In genomic region chr10:124043310-124044142, GRCh38 we compare ENCODE assay signal across 10 cellular contexts. TPM values are rescaled to one million over a fixed set of nuclear protein-coding genes. Genes with fewer than 3 reads are reported as not detected.
DNase-seq lines count a peak whose midpoint lies in the region; ATAC-seq and TF ChIP-seq lines count a peak whose summit lies in the region.
"Had no signal": no experiment of that assay in that cellular context is flagged by ENCODE, and none has a peak within 500 bp of the region (broad histone marks: within the 10 kb centered on the region; RNA-seq: fewer than 3 reads in every experiment).

No MANE protein-coding gene starts in this region.

- H3K27me3 ChIP-seq in stomach smooth muscle (ENCODE audit: control insufficient read depth in 1 of 2, insufficient read depth in 2 of 2, low read length in 2 of 2): no peaks in the 10 kb centered on the region
- no peaks in the 10 kb centered on the region for H3K27me3 ChIP-seq in SK-N-SH (ENCODE audit: insufficient read depth)
- H3K27me3 ChIP-seq: pancreas had no signal

- H3K36me3 Mint-ChIP-seq in activated T-helper 17 cell treated with anti-CD3 and anti-CD28 coated beads, Interleukin-2, amount 50 U/mL, for 72 hours (ENCODE audit: low read depth): peaks cover 4% of the 10 kb centered on the region

- H3K36me3 ChIP-seq in stomach smooth muscle (ENCODE audit: control insufficient read depth in 2 of 2, insufficient read depth in 2 of 2, low read length in 2 of 2) (peaks cover 19 to 25% of the 10 kb centered on the region in 2 donors), SK-N-SH (replicated peaks in 1 of 2; ENCODE audit: control insufficient read depth in 1 of 2, insufficient read depth in 2 of 2, low read length in 1 of 2) (no peaks in the 10 kb centered on the region)
- H3K36me3 ChIP-seq: pancreas had no signal

- no peaks in the 10 kb centered on the region for H3K79me2 ChIP-seq in SK-N-SH (ENCODE audit: insufficient read depth)

- no peaks in the 10 kb centered on the region for H3K9me3 Mint-ChIP-seq in activated T-helper 17 cell treated with anti-CD3 and anti-CD28 coated beads, Interleukin-2, amount 50 U/mL, for 72 hours

- no peaks in the 10 kb centered on the region for H4K20me1 ChIP-seq in SK-N-SH (ENCODE audit: insufficient read depth)

- H3K27me3 Mint-ChIP-seq in activated T-helper 17 cell treated with anti-CD3 and anti-CD28 coated beads, Interleukin-2, amount 50 U/mL, for 72 hours: no peaks in the 10 kb centered on the region

- H3F3A ChIP-seq in SK-N-SH (replicated peaks; ENCODE audit: insufficient read depth): no peaks in the 10 kb centered on the region

- no peaks in the 10 kb centered on the region for H3K9me3 ChIP-seq in stomach smooth muscle (ENCODE audit: control insufficient read depth in 2 of 2, low read length in 2 of 2)
- H3K9me3 ChIP-seq in SK-N-SH: no peaks in the 10 kb centered on the region
- H3K9me3 ChIP-seq: pancreas had no signal

- no peak overlapping the region for H3K4me3 ChIP-seq in stomach smooth muscle (ENCODE audit: low read length in 2 of 2)
- H3K4me3 ChIP-seq in SK-N-SH (ENCODE audit: low read depth in 2 of 2, low read length in 1 of 2): no peak overlapping the region
- H3K4me3 ChIP-seq: pancreas had no signal

- no peak overlapping the region for H3K4me2 ChIP-seq in SK-N-SH

- POLR2A ChIA-PET in SK-N-SH (lab: Yijun Ruan, JAX): no interaction called here

- H3K9me2 ChIP-seq in SK-N-SH: no peaks in the 10 kb centered on the region

- peak; percentile 35 to 38 for ATAC-seq in activated CD4-positive, CD25-positive, alpha-beta regulatory T cell treated with anti-CD3 and anti-CD28 coated beads, Interleukin-2, amount 50 U/mL, for 24 hours
- peak; percentile 63 for ATAC-seq in HG03159 (IDR thresholded peaks at IDR 0.05; ENCODE audit: unreplicated experiment)
- ATAC-seq in activated T-helper 17 cell treated with anti-CD3 and anti-CD28 coated beads, Interleukin-2, amount 50 U/mL, for 72 hours (replicated peaks): peak; percentile 84

- H3K4me1 ChIP-seq in stomach smooth muscle (ENCODE audit: control insufficient read depth, insufficient read depth, low read length) (peaks cover 65% of the 10 kb centered on the region), SK-N-SH (ENCODE audit: control insufficient read depth in 1 of 2, insufficient read depth in 2 of 2, low read depth in 1 of 2, low read length in 1 of 2) (peaks cover 0 to 2% of the 10 kb centered on the region in 2 experiments; a peak in 1 of 4 replicates)
- H3K4me1 ChIP-seq: pancreas had no signal

- WGBS in SK-N-SH (ENCODE audit: low lambda C conversion rate): 49% methylated on average over 12 of the region's 12 CpGs

- TF ChIP-seq EP300 in SK-N-SH (IDR thresholded peaks at IDR 0.05; ENCODE audit: borderline replicate concordance in 1 of 2, low read depth in 1 of 2, low read length in 1 of 2): no peak

- peak overlapping the region; percentile 29 to 47 for H3K9ac ChIP-seq in stomach smooth muscle (ENCODE audit: low read length in 2 of 2)
- no peak overlapping the region for H3K9ac ChIP-seq in SK-N-SH

- no peak for TF ChIP-seq CTCF in SK-N-SH (IDR thresholded peaks at IDR 0.05)

- peak overlapping the region; percentile 62 for H3K27ac Mint-ChIP-seq in activated T-helper 17 cell treated with anti-CD3 and anti-CD28 coated beads, Interleukin-2, amount 50 U/mL, for 72 hours

- peaks cover 11% of the 10 kb centered on the region for H3K4me1 Mint-ChIP-seq in activated T-helper 17 cell treated with anti-CD3 and anti-CD28 coated beads, Interleukin-2, amount 50 U/mL, for 72 hours

- no peak overlapping the region for H2AFZ ChIP-seq in SK-N-SH (ENCODE audit: low read depth)

- peak overlapping the region; percentile 20 for H3K4me3 Mint-ChIP-seq in activated T-helper 17 cell treated with anti-CD3 and anti-CD28 coated beads, Interleukin-2, amount 50 U/mL, for 72 hours

- DNase-seq in activated CD4-positive, CD25-positive, alpha-beta regulatory T cell (lab: John Stamatoyannopoulos, UW): no peak
- DNase-seq in activated T-cell treated with anti-CD3 and anti-CD28 coated beads for 4 hours (no peak), NCI-H1092 (lab: John Stamatoyannopoulos, UW) (no peak), SK-N-SH (no peak)
- DNase-seq: NK-92 treated with Interleukin-12 subunit alpha and Interleukin-12 subunit beta, amount 100 ng/mL, for 24 hours had no signal

- TF ChIP-seq RAD21 in SK-N-SH (IDR thresholded peaks at IDR 0.05; ENCODE audit: low read length): no peak

- CTCF ChIA-PET in SK-N-SH (lab: Yijun Ruan, JAX): interaction anchor here (0.6 to 2.8 kb wide), 3 partner anchors 20 to 346 kb away, joined by 3 to 9 read pairs (median 4); no protein-coding TSS in a partner anchor

- H3K27ac ChIP-seq in stomach smooth muscle (ENCODE audit: low read length) (peak overlapping the region; percentile 78), SK-N-SH (ENCODE audit: low read depth in 2 of 2, low read length in 1 of 2) (no peak overlapping the region)
- H3K27ac ChIP-seq: pancreas had no signal

TF ChIP-seq in SK-N-SH, 30 proteins besides CTCF, POLR2A, EP300 and RAD21:
- TF ChIP-seq MEF2A (IDR thresholded peaks at IDR 0.05; ENCODE audit: borderline replicate concordance, low read depth) (no peak), SIN3A (IDR thresholded peaks at IDR 0.05; ENCODE audit: borderline replicate concordance, low read depth, low read length) (no peak), MAX (IDR thresholded peaks at IDR 0.05; ENCODE audit: low read depth) (no peak), FOSL2 (IDR thresholded peaks at IDR 0.05; ENCODE audit: borderline replicate concordance, low read depth) (no peak), MXI1 (IDR thresholded peaks at IDR 0.05; ENCODE audit: low read depth, low read length) (no peak), TEAD4 (IDR thresholded peaks at IDR 0.05; ENCODE audit: borderline replicate concordance, insufficient read depth) (no peak), CHD2 (IDR thresholded peaks at IDR 0.05; ENCODE audit: low read length, partially characterized antibody) (no peak), GABPA (IDR thresholded peaks at IDR 0.05; ENCODE audit: low read depth) (no peak), EZH2phosphoT487 (IDR thresholded peaks at IDR 0.05; ENCODE audit: borderline replicate concordance, low read depth) (no peak), ELF1 (IDR thresholded peaks at IDR 0.05) (no peak)
- TF ChIP-seq, protein P1, sequence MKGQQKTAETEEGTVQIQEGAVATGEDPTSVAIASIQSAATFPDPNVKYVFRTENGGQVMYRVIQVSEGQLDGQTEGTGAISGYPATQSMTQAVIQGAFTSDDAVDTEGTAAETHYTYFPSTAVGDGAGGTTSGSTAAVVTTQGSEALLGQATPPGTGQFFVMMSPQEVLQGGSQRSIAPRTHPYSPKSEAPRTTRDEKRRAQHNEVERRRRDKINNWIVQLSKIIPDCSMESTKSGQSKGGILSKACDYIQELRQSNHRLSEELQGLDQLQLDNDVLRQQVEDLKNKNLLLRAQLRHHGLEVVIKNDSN (IDR thresholded peaks at IDR 0.05; ENCODE audit: borderline replicate concordance, low read depth): no peak

RNA-seq across cellular contexts. Expression of gene CHST15, which starts 49.9 kb away (rescaled TPM):
- total RNA-seq in activated T-helper 17 cell treated with anti-CD3 and anti-CD28 coated beads, Interleukin-2, amount 50 U/mL, for 72 hours: 10 to 100 TPM in 1 of 2 donors, under 1 TPM in 1; 0.56 to 10.9 TPM
- 0.02 TPM in 2 replicates for polyA plus RNA-seq in SK-N-SH (2012; rRNA removed)
- polyA plus RNA-seq in SK-N-SH (2012; cell fraction: cytosol; rRNA removed): 0.01 and 0.05 TPM in 2 replicates
- polyA plus RNA-seq in SK-N-SH (2012; cell fraction: nucleus; rRNA removed): 0.02 and 0.06 TPM in 2 replicates
